7 cellular contexts compared by ENCODE assay signal in the genomic region with DNA sequence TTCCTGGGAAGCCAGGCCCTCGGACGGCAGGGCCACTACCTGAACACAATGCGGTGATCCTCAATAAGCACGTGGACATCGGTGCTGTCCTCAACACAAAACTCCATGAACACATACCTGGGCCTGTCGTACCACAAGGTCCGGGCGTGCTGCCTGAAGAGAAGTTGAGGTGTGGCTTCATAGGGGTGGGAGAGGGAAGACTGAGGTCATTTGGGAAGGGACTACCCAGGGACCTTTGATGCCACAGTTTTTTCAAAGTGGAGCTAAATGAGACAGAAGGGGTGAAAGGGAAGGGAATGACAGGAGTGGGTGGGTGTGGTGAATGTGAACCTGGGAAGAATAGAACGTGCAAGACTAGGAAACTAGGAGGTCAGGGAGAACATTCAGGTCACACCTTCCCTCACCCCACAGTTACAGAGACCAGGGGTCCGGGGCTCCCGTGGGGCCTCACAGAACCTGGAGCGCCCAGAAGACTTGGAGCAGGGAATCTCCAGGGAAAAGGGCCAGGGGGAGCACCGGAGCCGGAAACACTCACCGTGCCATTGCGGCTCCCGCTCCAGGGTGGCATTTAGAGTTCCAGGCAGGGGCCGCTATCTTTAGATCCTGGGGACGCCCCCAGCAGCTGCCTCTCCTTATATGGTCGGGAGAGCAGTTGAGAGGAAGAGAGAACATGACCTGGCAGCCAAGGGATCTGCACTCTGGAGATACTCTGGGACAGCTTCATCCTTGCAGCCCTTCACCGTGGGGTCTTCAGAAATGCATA. TPM values are rescaled to one million over a fixed set of nuclear protein-coding genes. Genes with fewer than 3 reads are reported as not detected.
A peak's percentile ranks its signal among the peaks of the same experiment; 100 is the strongest.
DNase-seq lines count a peak whose midpoint lies in the region; ATAC-seq and TF ChIP-seq lines count a peak whose summit lies in the region.

A gene (minus strand): TSS at position 570 of the 763 bp plus-strand sequence. CDS start 27 bp downstream, at position 543.

- H3K9me3 ChIP-seq in adrenal gland (replicated peaks in 1 of 3), result no peaks in the 10 kb centered on the region
- no peaks in the 10 kb centered on the region for H3K9me3 ChIP-seq in psoas muscle

- H3K27ac ChIP-seq in adrenal gland (peak within 1 kb of the TSS in 4 of 5 donors; percentile 65 to 93 (median 80)), psoas muscle (peak within 1 kb of the TSS; percentile 96)

- no peak for TF ChIP-seq POLR2A in adrenal gland (IDR thresholded peaks at IDR 0.05)

- H3K4me1 ChIP-seq in adrenal gland (replicated peaks in 1 of 2) (peaks cover 12 to 31% of the 10 kb centered on the region in 2 donors), psoas muscle (peaks cover 32% of the 10 kb centered on the region)

- H3K27me3 ChIP-seq in adrenal gland (no peaks in the 10 kb centered on the region), psoas muscle (ENCODE audit: insufficient read depth in 3 of 3, low read length in 2 of 3) (no peaks in the 10 kb centered on the region)

- DNase-seq in GF-D8 (lab: John Stamatoyannopoulos, UW), result peak; percentile 51
- peak; percentile 50 for DNase-seq in NCI-H748 treated with DMSO at 0.1 percent for 48 hours (lab: John Stamatoyannopoulos, UW)
- peak in 2 of 7 donors; percentile 28 to 35 for DNase-seq in adrenal gland
- peak; percentile 68 for DNase-seq in left ventricle myocardium superior
- peak; percentile 76 to 91 for DNase-seq in psoas muscle

- no peak for TF ChIP-seq CTCF in adrenal gland (IDR thresholded peaks at IDR 0.05)
- no peak for TF ChIP-seq CTCF in psoas muscle (IDR thresholded peaks at IDR 0.05)

- ATAC-seq in HG03135 (IDR thresholded peaks at IDR 0.05; ENCODE audit: unreplicated experiment) (peak; percentile 41), left ventricle myocardium superior (peak; percentile 85), psoas muscle (peak; percentile 93 to 95 (median 94)), HG03139 (IDR thresholded peaks at IDR 0.05; ENCODE audit: unreplicated experiment) (no peak)

- 39 to 67% (median 42%) methylated on average over 13 to 21 of the region's 21 CpGs for WGBS in adrenal gland, 4 donors
- 16 to 25% (median 18%) methylated on average over 21 of the region's 21 CpGs for WGBS in psoas muscle, 3 donors

- intact Hi-C loops in adrenal gland (cut with DNase I), result no loop called here
- intact Hi-C loops in left ventricle myocardium superior (cut with micrococcal nuclease), result no loop called here
- intact Hi-C loops in psoas muscle (cut with DNase I), result no loop called here

- peak within 1 kb of the TSS; percentile 87 to 99 (median 93) for H3K4me3 ChIP-seq in adrenal gland
- H3K4me3 ChIP-seq in psoas muscle, result peak within 1 kb of the TSS; percentile 93

- no peaks in the 10 kb centered on the region for H3K36me3 ChIP-seq in adrenal gland (replicated peaks in 1 of 2)
- peaks cover 0 to 13% of the 10 kb centered on the region in 2 donors for H3K36me3 ChIP-seq in psoas muscle (ENCODE audit: insufficient read depth in 1 of 2, low read depth in 1 of 2)

RNA-seq across cellular contexts. Expression of the gene that starts here (rescaled TPM):
- total RNA-seq in adrenal gland, result under 1 TPM in 2 of 8 donors, not detected in 6; 0.18 to 0.28 TPM
- polyA plus RNA-seq in adrenal gland, result under 1 TPM; 0.61 to 0.72 (median 0.62) TPM
- 50.7 TPM for total RNA-seq in left ventricle myocardium superior
- 10 to 100 TPM; 47.8 to 66.0 (median 55.3) TPM for total RNA-seq in psoas muscle
- 10 to 100 TPM; 43.7 to 59.5 (median 44.7) TPM for polyA plus RNA-seq in psoas muscle

Comparison
In these comparisons a context has a peak if more than half of its experiments do, and no peak if none do; other contexts are left out.
1. RNA of the gene that starts here (total RNA-seq): 47.8 to 66.0 TPM in psoas muscle and 50.7 TPM in left ventricle myocardium superior (single experiment); 0.18 to 0.28 TPM in adrenal gland; every median in the first group is over 10 times any median in the second.
2. RNA of the gene that starts here (polyA plus RNA-seq): 43.7 to 59.5 TPM in psoas muscle; 0.61 to 0.72 TPM in adrenal gland; every median in the first group is over 10 times any median in the second.